Comparison of ENCODE assay signal across 27 cellular contexts in the genomic region with DNA sequence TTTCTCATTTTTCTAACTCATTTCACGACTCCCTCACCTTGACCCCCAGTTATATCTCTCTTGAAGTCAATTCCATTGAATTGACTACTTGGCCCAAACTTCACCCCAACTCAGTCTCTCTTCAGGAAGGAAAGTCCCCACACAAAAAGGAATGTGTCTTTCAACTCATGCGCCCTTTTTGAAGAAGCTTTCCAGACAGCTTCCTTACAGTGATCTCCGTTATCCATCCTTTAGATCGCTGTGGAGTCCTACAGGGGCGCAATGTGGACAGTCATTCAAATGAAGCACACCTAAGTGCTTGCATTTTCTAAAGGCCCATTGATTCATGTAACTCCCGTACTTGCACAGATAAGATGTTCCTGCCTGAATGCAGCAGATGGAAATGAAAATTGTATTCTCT.
"Had no signal": no experiment of that assay in that cellular context is flagged by ENCODE, and none has a peak within 500 bp of the region (broad histone marks: within the 10 kb centered on the region; RNA-seq: fewer than 3 reads in every experiment).

No MANE protein-coding gene starts in this region.

- H3K4me1 ChIP-seq: esophagus squamous epithelium, gastrocnemius medialis, heart right ventricle, left lung, lower lobe of right lung had no signal

- H3K9me3 ChIP-seq: esophagus squamous epithelium, gastrocnemius medialis, heart right ventricle, left lung, lower lobe of right lung had no signal

- H3K27ac Mint-ChIP-seq: dendritic cell treated with granulocyte-macrophage colony-stimulating factor and Interleukin-4, amounts not matched to agents 40 ng/mL and 50 ng/mL, for 4 days; effector memory CD8-positive, alpha-beta T cell; endodermal cell; naive thymus-derived CD4-positive, alpha-beta T cell; natural killer cell had no signal

- H3K36me3 ChIP-seq: esophagus squamous epithelium, gastrocnemius medialis, heart right ventricle, left lung, lower lobe of right lung had no signal

- H3K4me3 Mint-ChIP-seq: dendritic cell treated with granulocyte-macrophage colony-stimulating factor and Interleukin-4, amounts not matched to agents 40 ng/mL and 50 ng/mL, for 4 days; effector memory CD8-positive, alpha-beta T cell; endodermal cell; naive thymus-derived CD4-positive, alpha-beta T cell; natural killer cell had no signal

- ATAC-seq: effector memory CD8-positive, alpha-beta T cell; esophagus mucosa; gastrocnemius medialis; heart right ventricle; left cardiac atrium; left lung; left ventricle myocardium superior; lower lobe of right lung; naive thymus-derived CD4-positive, alpha-beta T cell; natural killer cell had no signal

- H3K9me3 Mint-ChIP-seq: dendritic cell treated with granulocyte-macrophage colony-stimulating factor and Interleukin-4, amounts not matched to agents 40 ng/mL and 50 ng/mL, for 4 days; effector memory CD8-positive, alpha-beta T cell; naive thymus-derived CD4-positive, alpha-beta T cell; natural killer cell had no signal

- DNase-seq: cortex of kidney; effector CD8-positive, alpha-beta T cell; effector memory CD8-positive, alpha-beta T cell; endodermal cell; erythroblast; esophagus squamous epithelium; foreskin fibroblast; foreskin melanocyte; gastrocnemius medialis; glutamatergic neuron; head of caudate nucleus; heart right ventricle; hippocampal formation; left cardiac atrium; left lung; left ventricle myocardium superior; lower lobe of right lung; mesenchymal stem cell; midbrain; naive thymus-derived CD4-positive, alpha-beta T cell; natural killer cell had no signal

- H3K27ac ChIP-seq: epithelial cell of prostate, esophagus squamous epithelium, gastrocnemius medialis, heart right ventricle, left lung, lower lobe of right lung had no signal

- H3K36me3 Mint-ChIP-seq: naive thymus-derived CD4-positive, alpha-beta T cell; natural killer cell had no signal

- H3K4me3 ChIP-seq: esophagus squamous epithelium, gastrocnemius medialis, heart right ventricle, left lung, lower lobe of right lung had no signal

- FAIRE-seq: endometrium, islet of Langerhans, keratinocyte had no signal

- H3K4me1 Mint-ChIP-seq: naive thymus-derived CD4-positive, alpha-beta T cell; natural killer cell had no signal
